In the genomic region with DNA sequence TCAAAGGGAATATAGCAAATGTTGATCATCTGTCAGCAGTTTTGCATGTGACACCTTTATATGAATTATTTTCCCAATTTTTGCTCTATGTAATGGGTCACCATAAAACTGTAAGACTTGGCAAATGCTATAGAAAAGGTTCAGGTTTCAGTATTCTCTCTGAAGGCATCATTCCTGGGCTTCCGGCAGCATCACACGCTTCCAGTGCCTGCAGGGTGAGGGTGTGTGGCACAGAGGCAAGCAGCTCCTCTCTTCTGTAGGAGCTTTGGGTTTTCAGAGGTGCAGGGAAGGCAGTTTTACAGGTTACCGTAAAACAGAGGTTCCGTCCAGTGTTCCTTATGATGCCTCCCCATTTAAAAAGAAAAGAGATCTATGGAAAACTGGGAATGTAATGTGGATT, we compare ENCODE assay signal across 23 cellular contexts. TPM values are rescaled to one million over a fixed set of nuclear protein-coding genes. Genes with fewer than 3 reads are reported as not detected.
DNase-seq lines count a peak whose midpoint lies in the region; ATAC-seq and TF ChIP-seq lines count a peak whose summit lies in the region.
"Had no signal": no experiment of that assay in that cellular context is flagged by ENCODE, and none has a peak within 500 bp of the region (broad histone marks: within the 10 kb centered on the region; RNA-seq: fewer than 3 reads in every experiment).

No MANE protein-coding gene starts in this region.

- no peaks in the 10 kb centered on the region for H3K4me1 ChIP-seq in mammary epithelial cell (ENCODE audit: insufficient read depth, low read length)
- H3K4me1 ChIP-seq: Caco-2 had no signal

- peaks cover 4% of the 10 kb centered on the region for H3K9me3 Mint-ChIP-seq in activated CD8-positive, alpha-beta T cell treated with anti-CD3 and anti-CD28 coated beads for 36 hours
- peaks cover 3% of the 10 kb centered on the region for H3K9me3 Mint-ChIP-seq in activated CD8-positive, alpha-beta T cell treated with anti-CD3 and anti-CD28 coated beads, Interleukin-2, amount 10 ng/mL, durations not matched to agents 7 days and 5 days (ENCODE audit: insufficient read depth)
- no peaks in the 10 kb centered on the region for H3K9me3 Mint-ChIP-seq in MCF 10A (ENCODE audit: unreplicated experiment)
- H3K9me3 Mint-ChIP-seq in central memory CD8-positive, alpha-beta T cell, result peaks cover 4% of the 10 kb centered on the region

- no peak overlapping the region for H3K9ac ChIP-seq in mammary epithelial cell (ENCODE audit: insufficient read depth, low read length)

- TSS peak; percentile 19 for BruUV-seq in mammary epithelial cell (replicated peaks; lab: Mats Ljungman, UMichigan)
- no TSS peak for BruUV-seq in MCF 10A (replicated peaks; lab: Mats Ljungman, UMichigan)

- H3K4me3 Mint-ChIP-seq in activated CD8-positive, alpha-beta T cell treated with anti-CD3 and anti-CD28 coated beads for 36 hours, result no peak overlapping the region
- H3K4me3 Mint-ChIP-seq in activated CD8-positive, alpha-beta T cell treated with anti-CD3 and anti-CD28 coated beads, Interleukin-2, amount 10 ng/mL, durations not matched to agents 7 days and 5 days, result no peak overlapping the region
- no peak overlapping the region for H3K4me3 Mint-ChIP-seq in MCF 10A (ENCODE audit: unreplicated experiment)
- H3K4me3 Mint-ChIP-seq in central memory CD8-positive, alpha-beta T cell, result no peak overlapping the region
- H3K4me3 Mint-ChIP-seq: CD14-positive monocyte, H9 had no signal

- H3K4me2 ChIP-seq in mammary epithelial cell (ENCODE audit: insufficient read depth, low read depth, low read length), result no peak overlapping the region

- no peaks in the 10 kb centered on the region for H3K27me3 ChIP-seq in mammary epithelial cell (ENCODE audit: insufficient read depth, low read length)

- no peak for ATAC-seq in activated CD8-positive, alpha-beta T cell treated with anti-CD3 and anti-CD28 coated beads for 36 hours
- ATAC-seq in activated CD8-positive, alpha-beta T cell treated with anti-CD3 and anti-CD28 coated beads, Interleukin-2, amount 10 ng/mL, durations not matched to agents 7 days and 5 days, result no peak
- no peak for ATAC-seq in central memory CD8-positive, alpha-beta T cell (replicated peaks; ENCODE audit: extremely low read depth, poor library complexity, severe bottlenecking)
- no peak for ATAC-seq in HG03025 (IDR thresholded peaks at IDR 0.05; ENCODE audit: low FRiP score, unreplicated experiment)
- ATAC-seq: GM12878 had no signal

- no peak overlapping the region for H2AFZ ChIP-seq in mammary epithelial cell (ENCODE audit: low read depth, low read length)

- H3K27ac ChIP-seq in mammary epithelial cell (ENCODE audit: insufficient read depth, low read depth, low read length), result no peak overlapping the region

- no peaks in the 10 kb centered on the region for H3K36me3 ChIP-seq in mammary epithelial cell (ENCODE audit: insufficient read depth, low read length)

- CTCF ChIA-PET in activated CD8-positive, alpha-beta T cell treated with anti-CD3 and anti-CD28 coated beads for 36 hours (lab: Charles Lee), result interaction anchor here (0.7 to 1.4 kb wide), 2 partner anchors 21 to 176 kb away, joined by 3 to 5 read pairs; no protein-coding TSS in a partner anchor
- CTCF ChIA-PET in activated CD8-positive, alpha-beta T cell treated with anti-CD3 and anti-CD28 coated beads, Interleukin-2, amount 10 ng/mL, durations not matched to agents 7 days and 5 days (lab: Charles Lee), result interaction anchor here (0.8 kb wide), 1 partner anchor 177 kb away, joined by 3 read pairs; no protein-coding TSS in a partner anchor
- CTCF ChIA-PET in mammary epithelial cell (lab: Charles Lee; ENCODE audit: low non-redundant PET) (no interaction called here), MCF 10A (lab: Yijun Ruan, JAX) (interaction anchor here (0.6 to 0.7 kb wide), 2 partner anchors 145 to 176 kb away, joined by 3 to 4 read pairs; partner anchors contain the start of gene INPP4A)

- dilution Hi-C loops in mammary epithelial cell (cut with HindIII; ENCODE audit: low sequenced_read_pairs), result loop anchor here (25.0 kb wide), 1 partner anchor 177 kb away; no protein-coding TSS in a partner anchor

- intact Hi-C loops in activated CD8-positive, alpha-beta T cell treated with anti-CD3 and anti-CD28 coated beads for 36 hours (cut with micrococcal nuclease), result no loop called here
- intact Hi-C loops in mammary epithelial cell (cut with micrococcal nuclease) (no loop called here), MCF 10A (cut with micrococcal nuclease) (no loop called here)

- peaks cover 38% of the 10 kb centered on the region for H3K36me3 Mint-ChIP-seq in activated CD8-positive, alpha-beta T cell treated with anti-CD3 and anti-CD28 coated beads for 36 hours (ENCODE audit: low read depth)
- peaks cover 77% of the 10 kb centered on the region for H3K36me3 Mint-ChIP-seq in activated CD8-positive, alpha-beta T cell treated with anti-CD3 and anti-CD28 coated beads, Interleukin-2, amount 10 ng/mL, durations not matched to agents 7 days and 5 days (ENCODE audit: low read depth)
- H3K36me3 Mint-ChIP-seq in MCF 10A (ENCODE audit: insufficient read depth, unreplicated experiment), result peaks cover 15% of the 10 kb centered on the region
- H3K36me3 Mint-ChIP-seq in central memory CD8-positive, alpha-beta T cell (ENCODE audit: insufficient read depth), result peaks cover 41% of the 10 kb centered on the region

- H3K9me3 ChIP-seq in mammary epithelial cell (replicated peaks; ENCODE audit: insufficient read depth, low read length), result no peaks in the 10 kb centered on the region
- H3K9me3 ChIP-seq: Caco-2 had no signal

- H3K27ac Mint-ChIP-seq in activated CD8-positive, alpha-beta T cell treated with anti-CD3 and anti-CD28 coated beads for 36 hours, result peak overlapping the region; percentile 63
- H3K27ac Mint-ChIP-seq in activated CD8-positive, alpha-beta T cell treated with anti-CD3 and anti-CD28 coated beads, Interleukin-2, amount 10 ng/mL, durations not matched to agents 7 days and 5 days, result no peak overlapping the region
- H3K27ac Mint-ChIP-seq in MCF 10A (ENCODE audit: low read depth, unreplicated experiment), result no peak overlapping the region
- peak overlapping the region; percentile 46 for H3K27ac Mint-ChIP-seq in central memory CD8-positive, alpha-beta T cell (ENCODE audit: low read depth)

- 90% methylated on average over 4 of the region's 4 CpGs for WGBS in mammary epithelial cell (ENCODE audit: low coverage, missing lambda C conversion rate)

- peaks cover 8% of the 10 kb centered on the region for H3K4me1 Mint-ChIP-seq in activated CD8-positive, alpha-beta T cell treated with anti-CD3 and anti-CD28 coated beads for 36 hours (ENCODE audit: low read depth)
- peaks cover 19% of the 10 kb centered on the region for H3K4me1 Mint-ChIP-seq in activated CD8-positive, alpha-beta T cell treated with anti-CD3 and anti-CD28 coated beads, Interleukin-2, amount 10 ng/mL, durations not matched to agents 7 days and 5 days (ENCODE audit: low read depth)
- H3K4me1 Mint-ChIP-seq in MCF 10A (ENCODE audit: insufficient read depth, unreplicated experiment), result no peaks in the 10 kb centered on the region
- peaks cover 11% of the 10 kb centered on the region for H3K4me1 Mint-ChIP-seq in central memory CD8-positive, alpha-beta T cell
- H3K4me1 Mint-ChIP-seq: CD14-positive monocyte, H9 had no signal

- H3K4me3 ChIP-seq in mammary epithelial cell (replicated peaks in 1 of 3; ENCODE audit: insufficient read depth in 1 of 3, low read depth in 2 of 3, low read length in 3 of 3), result no peak overlapping the region
- H3K4me3 ChIP-seq: GM12878 had no signal

- DNase-seq in activated CD8-positive, alpha-beta T cell treated with anti-CD3 and anti-CD28 coated beads for 36 hours, result no peak
- DNase-seq in activated CD8-positive, alpha-beta T cell treated with anti-CD3 and anti-CD28 coated beads, Interleukin-2, amount 10 ng/mL, durations not matched to agents 7 days and 5 days, result no peak
- DNase-seq in mammary epithelial cell (no peak), MCF 10A (ENCODE audit: unreplicated experiment) (no peak), NCI-H1930 (lab: John Stamatoyannopoulos, UW) (no peak), DMS 273 (lab: John Stamatoyannopoulos, UW; ENCODE audit: unreplicated experiment) (no peak)
- DNase-seq in central memory CD8-positive, alpha-beta T cell (ENCODE audit: low spot score in 2 of 2), result no peak
- DNase-seq: 8988T, Caco-2, EL, H9, IMR-90, Karpas-422, MM.1S, NCI-H1092 treated with DMSO at 0.1 percent for 48 hours, NCI-H2081 treated with DMSO at 0.1 percent for 48 hours, NCI-H82, OCI-M1, RPMI8226, SHP77 treated with DMSO at 0.1 percent for 48 hours had no signal

- in situ Hi-C loops in mammary epithelial cell (cut with MboI; ENCODE audit: low sequenced_read_pairs in 2 of 2), result loop anchor here in 1 of 2 donors (25.0 kb wide), 1 partner anchor 177 kb away; no protein-coding TSS in a partner anchor

- TF ChIP-seq CTCF in activated CD8-positive, alpha-beta T cell treated with anti-CD3 and anti-CD28 coated beads for 36 hours (IDR thresholded peaks at IDR 0.05), result no peak
- no peak for TF ChIP-seq CTCF in mammary epithelial cell (conservative IDR thresholded peaks at IDR 0.05 in 1 of 2, IDR thresholded peaks at IDR 0.05 in 1 of 2; ENCODE audit: extremely low read depth in 1 of 2, insufficient read depth in 1 of 2, low read depth in 1 of 2, low read length in 2 of 2)
- TF ChIP-seq CTCF in MCF 10A (IDR thresholded peaks at IDR 0.05; ENCODE audit: unreplicated experiment), result no peak

- POLR2A ChIA-PET in activated CD8-positive, alpha-beta T cell treated with anti-CD3 and anti-CD28 coated beads for 36 hours (lab: Charles Lee), result interaction anchor here (0.9 kb wide), 1 partner anchor 10 kb away, joined by 3 read pairs; no protein-coding TSS in a partner anchor
- POLR2A ChIA-PET in activated CD8-positive, alpha-beta T cell treated with anti-CD3 and anti-CD28 coated beads, Interleukin-2, amount 10 ng/mL, durations not matched to agents 7 days and 5 days (lab: Charles Lee), result no interaction called here
- POLR2A ChIA-PET in MCF 10A (lab: Yijun Ruan, JAX), result no interaction called here

- no peaks in the 10 kb centered on the region for H3K79me2 ChIP-seq in mammary epithelial cell (ENCODE audit: insufficient read depth, low read length)

- H3K27me3 Mint-ChIP-seq in activated CD8-positive, alpha-beta T cell treated with anti-CD3 and anti-CD28 coated beads for 36 hours, result no peaks in the 10 kb centered on the region
- no peaks in the 10 kb centered on the region for H3K27me3 Mint-ChIP-seq in activated CD8-positive, alpha-beta T cell treated with anti-CD3 and anti-CD28 coated beads, Interleukin-2, amount 10 ng/mL, durations not matched to agents 7 days and 5 days (ENCODE audit: low read depth)
- H3K27me3 Mint-ChIP-seq in MCF 10A (ENCODE audit: insufficient read depth, unreplicated experiment), result no peaks in the 10 kb centered on the region
- no peaks in the 10 kb centered on the region for H3K27me3 Mint-ChIP-seq in central memory CD8-positive, alpha-beta T cell

- no peaks in the 10 kb centered on the region for H4K20me1 ChIP-seq in mammary epithelial cell (ENCODE audit: insufficient read depth, low read length)

RNA-seq across cellular contexts. Expression of gene COA5, which starts 18.8 kb away (rescaled TPM):
- total RNA-seq in activated CD8-positive, alpha-beta T cell treated with anti-CD3 and anti-CD28 coated beads for 36 hours, result 10 to 100 TPM; 27.5 to 32.7 TPM
- total RNA-seq in activated CD8-positive, alpha-beta T cell treated with anti-CD3 and anti-CD28 coated beads, Interleukin-2, amount 10 ng/mL, durations not matched to agents 7 days and 5 days, result 10 to 100 TPM; 18.8 to 21.8 TPM
- total RNA-seq in mammary epithelial cell, result 10 to 100 TPM; 16.5 to 20.5 TPM
- 17.0 TPM for polyA plus RNA-seq in mammary epithelial cell
- 3.6 TPM for polyA minus RNA-seq in mammary epithelial cell
- 22.8 and 29.6 TPM in 2 replicates for total RNA-seq in MCF 10A (2022)

RNA-seq across cellular contexts. Expression of gene UNC50, which starts 18.9 kb away (rescaled TPM):
- total RNA-seq in activated CD8-positive, alpha-beta T cell treated with anti-CD3 and anti-CD28 coated beads for 36 hours, result 10 to 100 TPM; 24.8 to 28.3 TPM
- 10 to 100 TPM; 25.5 to 26.1 TPM for total RNA-seq in activated CD8-positive, alpha-beta T cell treated with anti-CD3 and anti-CD28 coated beads, Interleukin-2, amount 10 ng/mL, durations not matched to agents 7 days and 5 days
- 10 to 100 TPM; 33.0 to 38.4 TPM for total RNA-seq in mammary epithelial cell
- polyA plus RNA-seq in mammary epithelial cell, result 33.3 TPM
- polyA minus RNA-seq in mammary epithelial cell, result 10.7 TPM
- total RNA-seq in MCF 10A (2022), result 36.9 and 56.4 TPM in 2 replicates

Comparison
In these comparisons a context has a peak if more than half of its experiments do, and no peak if none do; other contexts are left out.
1. H3K27ac Mint-ChIP-seq: peak in activated CD8-positive, alpha-beta T cell treated with anti-CD3 and anti-CD28 coated beads for 36 hours (single experiment) and central memory CD8-positive, alpha-beta T cell (single experiment); none in activated CD8-positive, alpha-beta T cell treated with anti-CD3 and anti-CD28 coated beads, Interleukin-2, amount 10 ng/mL, durations not matched to agents 7 days and 5 days (single experiment) and MCF 10A (single experiment).